Comparison of ENCODE assay signal across 15 cellular contexts in the genomic region with DNA sequence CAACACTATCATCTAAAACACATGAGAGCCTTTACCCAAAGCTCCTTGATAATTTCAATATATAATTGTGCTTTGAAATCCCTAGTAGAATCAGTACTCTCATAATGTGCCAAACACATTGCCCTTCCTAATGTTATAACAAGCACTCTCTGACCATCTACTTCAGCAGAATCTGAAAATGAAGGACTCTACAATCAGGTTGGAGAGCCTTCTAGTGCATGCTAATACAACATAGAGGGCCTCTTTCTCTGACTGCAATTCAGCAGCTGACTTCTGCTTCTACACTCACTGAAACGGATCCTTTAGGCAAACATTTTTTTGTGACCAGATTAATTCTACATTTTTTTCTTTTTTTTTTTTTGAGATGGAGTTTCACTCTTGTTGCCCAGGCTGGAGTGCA.
DNase-seq lines count a peak whose midpoint lies in the region; ATAC-seq and TF ChIP-seq lines count a peak whose summit lies in the region.
"Had no signal": no experiment of that assay in that cellular context is flagged by ENCODE, and none has a peak within 500 bp of the region (broad histone marks: within the 10 kb centered on the region; RNA-seq: fewer than 3 reads in every experiment).

No MANE protein-coding gene starts in this region.

- H3K4me1 Mint-ChIP-seq in activated T-helper 1 cell treated with anti-CD3 and anti-CD28 coated beads, Interleukin-12 subunit alpha, Interleukin-12 subunit beta, Interleukin-2, Interleukin-4 antibody, amounts not matched to agents 30 ng/mL and 10 ng/mL and 1 ng/mL, durations not matched to agents 14 hours and 24 hours and 36 hours (ENCODE audit: low read depth): no peaks in the 10 kb centered on the region
- H3K4me1 Mint-ChIP-seq: CD14-positive monocyte; CD4-positive, alpha-beta memory T cell had no signal

- H3K36me3 ChIP-seq in lower lobe of right lung: peaks cover 16% of the 10 kb centered on the region
- H3K36me3 ChIP-seq in HAP-1 (replicated peaks): no peaks in the 10 kb centered on the region
- H3K36me3 ChIP-seq: BLaER1 had no signal

- in situ Hi-C loops in HAP-1 (cut with MboI; ENCODE audit: low sequenced_read_pairs): no loop called here

- no peaks in the 10 kb centered on the region for H3K36me3 Mint-ChIP-seq in activated T-helper 1 cell treated with anti-CD3 and anti-CD28 coated beads, Interleukin-12 subunit alpha, Interleukin-12 subunit beta, Interleukin-2, Interleukin-4 antibody, amounts not matched to agents 30 ng/mL and 10 ng/mL and 1 ng/mL, durations not matched to agents 14 hours and 24 hours and 36 hours (ENCODE audit: low read depth)
- H3K36me3 Mint-ChIP-seq: CD14-positive monocyte; CD4-positive, alpha-beta memory T cell had no signal

- H3K27ac Mint-ChIP-seq in activated T-helper 1 cell treated with anti-CD3 and anti-CD28 coated beads, Interleukin-12 subunit alpha, Interleukin-12 subunit beta, Interleukin-2, Interleukin-4 antibody, amounts not matched to agents 30 ng/mL and 10 ng/mL and 1 ng/mL, durations not matched to agents 14 hours and 24 hours and 36 hours: no peak overlapping the region
- H3K27ac Mint-ChIP-seq: CD14-positive monocyte; CD4-positive, alpha-beta memory T cell had no signal

- no peak overlapping the region for H3K4me3 Mint-ChIP-seq in activated T-helper 1 cell treated with anti-CD3 and anti-CD28 coated beads, Interleukin-12 subunit alpha, Interleukin-12 subunit beta, Interleukin-2, Interleukin-4 antibody, amounts not matched to agents 30 ng/mL and 10 ng/mL and 1 ng/mL, durations not matched to agents 14 hours and 24 hours and 36 hours
- H3K4me3 Mint-ChIP-seq: CD14-positive monocyte; CD4-positive, alpha-beta memory T cell had no signal

- H3K4me1 ChIP-seq in lower lobe of right lung (no peaks in the 10 kb centered on the region), HAP-1 (no peaks in the 10 kb centered on the region)
- H3K4me1 ChIP-seq: BLaER1 had no signal

- H3K27ac ChIP-seq in lower lobe of right lung: no peak overlapping the region
- H3K27ac ChIP-seq: BLaER1, HL-60 had no signal

- ATAC-seq in lower lobe of right lung: peak; percentile 90 to 94

- no peaks in the 10 kb centered on the region for H3K27me3 ChIP-seq in lower lobe of right lung (ENCODE audit: low read depth)
- peaks cover 5% of the 10 kb centered on the region; the same call in 1 of the 2 replicates for H3K27me3 ChIP-seq in HAP-1 (ENCODE audit: low read depth)
- H3K27me3 ChIP-seq: BLaER1 had no signal

- H3K9me3 ChIP-seq in lower lobe of right lung (no peaks in the 10 kb centered on the region), HAP-1 (no peaks in the 10 kb centered on the region)
- H3K9me3 ChIP-seq: BLaER1 had no signal

- DNase-seq in DMS79 treated with DMSO at 0.1 percent for 48 hours (lab: John Stamatoyannopoulos, UW): peak; percentile 95
- peak; percentile 92 for DNase-seq in NCI-H2029 treated with DMSO at 0.1 percent for 48 hours (lab: John Stamatoyannopoulos, UW)
- no peak for DNase-seq in lower lobe of right lung
- no peak for DNase-seq in NCI-H2107 treated with DMSO at 0.1 percent for 48 hours (lab: John Stamatoyannopoulos, UW; ENCODE audit: unreplicated experiment)
- DNase-seq in HAP-1 (ENCODE audit: low spot score in 2 of 2): no peak
- DNase-seq in activated T-helper 1 cell treated with anti-CD3 and anti-CD28 coated beads, Interleukin-12 subunit alpha, Interleukin-12 subunit beta, Interleukin-2, Interleukin-4 antibody, amounts not matched to agents 30 ng/mL and 10 ng/mL and 1 ng/mL, durations not matched to agents 14 hours and 24 hours and 36 hours (ENCODE audit: low spot score): no peak
- no peak for DNase-seq in activated CD4-positive, alpha-beta T cell treated with anti-CD3 and anti-CD28 coated beads for 4 hours
- DNase-seq: 8988T; Calu3; CD4-positive, alpha-beta memory T cell; GOT3; H7 had no signal

- TF ChIP-seq CTCF in lower lobe of right lung (IDR thresholded peaks at IDR 0.05): no peak

- intact Hi-C loops in lower lobe of right lung (cut with DNase I): no loop called here
- intact Hi-C loops in activated T-helper 1 cell treated with anti-CD3 and anti-CD28 coated beads, Interleukin-12 subunit alpha, Interleukin-12 subunit beta, Interleukin-2, Interleukin-4 antibody, amounts not matched to agents 30 ng/mL and 10 ng/mL and 1 ng/mL, durations not matched to agents 14 hours and 24 hours and 36 hours (cut with micrococcal nuclease): no loop called here

- peaks cover 4% of the 10 kb centered on the region for H3K27me3 Mint-ChIP-seq in activated T-helper 1 cell treated with anti-CD3 and anti-CD28 coated beads, Interleukin-12 subunit alpha, Interleukin-12 subunit beta, Interleukin-2, Interleukin-4 antibody, amounts not matched to agents 30 ng/mL and 10 ng/mL and 1 ng/mL, durations not matched to agents 14 hours and 24 hours and 36 hours (ENCODE audit: insufficient read depth)

- H3K4me3 ChIP-seq in lower lobe of right lung (no peak overlapping the region), HAP-1 (no peak overlapping the region)
- H3K4me3 ChIP-seq: BLaER1 had no signal

- H3K9me3 Mint-ChIP-seq in activated T-helper 1 cell treated with anti-CD3 and anti-CD28 coated beads, Interleukin-12 subunit alpha, Interleukin-12 subunit beta, Interleukin-2, Interleukin-4 antibody, amounts not matched to agents 30 ng/mL and 10 ng/mL and 1 ng/mL, durations not matched to agents 14 hours and 24 hours and 36 hours: no peaks in the 10 kb centered on the region
- H3K9me3 Mint-ChIP-seq: CD4-positive, alpha-beta memory T cell had no signal

Comparison
In these comparisons a context has a peak if more than half of its experiments do, and no peak if none do; other contexts are left out.
1. DNase-seq: peak in DMS79 treated with DMSO at 0.1 percent for 48 hours (single experiment) and NCI-H2029 treated with DMSO at 0.1 percent for 48 hours (single experiment); none in lower lobe of right lung (single experiment), NCI-H2107 treated with DMSO at 0.1 percent for 48 hours (single experiment), HAP-1 (0 of 2), activated T-helper 1 cell treated with anti-CD3 and anti-CD28 coated beads, Interleukin-12 subunit alpha, Interleukin-12 subunit beta, Interleukin-2, Interleukin-4 antibody, amounts not matched to agents 30 ng/mL and 10 ng/mL and 1 ng/mL, durations not matched to agents 14 hours and 24 hours and 36 hours (single experiment) and activated CD4-positive, alpha-beta T cell treated with anti-CD3 and anti-CD28 coated beads for 4 hours (0 of 2).